In genomic region chr2:113077921-113078320, GRCh38 we compare ENCODE assay signal across 17 cellular contexts. TPM values are rescaled to one million over a fixed set of nuclear protein-coding genes. Genes with fewer than 3 reads are reported as not detected.
DNase-seq lines count a peak whose midpoint lies in the region; ATAC-seq, FAIRE-seq and TF ChIP-seq lines count a peak whose summit lies in the region.
"Had no signal": no experiment of that assay in that cellular context is flagged by ENCODE, and none has a peak within 500 bp of the region (broad histone marks: within the 10 kb centered on the region; RNA-seq: fewer than 3 reads in every experiment).

No MANE protein-coding gene starts in this region.

- H3K4me1 Mint-ChIP-seq in astrocyte (ENCODE audit: low read depth, unreplicated experiment) = peaks cover 2% of the 10 kb centered on the region
- H3K4me1 Mint-ChIP-seq: activated B cell treated with CpG ODN at 0.5 μM for 24 hours had no signal

- no peak for DNase-seq in HCT116 (ENCODE audit: low read depth, low spot score)
- DNase-seq in astrocyte (ENCODE audit: low read depth) = peak; percentile 32
- no peak for DNase-seq in HepG2 (ENCODE audit: low spot score)
- DNase-seq in upper lobe of right lung = no peak
- no peak for DNase-seq in brain microvascular endothelial cell
- DNase-seq: activated B cell treated with CpG ODN at 0.5 μM for 24 hours; activated CD8-positive, alpha-beta memory T cell treated with anti-CD3 and anti-CD28 coated beads, Interleukin-2, amount 10 ng/mL, durations not matched to agents 7 days and 5 days; activated naive CD4-positive, alpha-beta T cell treated with anti-CD3 and anti-CD28 coated beads, Interleukin-2, amount 10 ng/mL, durations not matched to agents 7 days and 5 days; C1 segment of cervical spinal cord; effector CD8-positive, alpha-beta T cell; immature natural killer cell; stimulated activated CD4-positive, alpha-beta T cell treated with anti-CD3 and anti-CD28 coated beads, Interleukin-12 subunit alpha, Interleukin-12 subunit beta, amount 100 ng/mL, for 4 hours had no signal

- no peaks in the 10 kb centered on the region for H3K9me2 ChIP-seq in HCT116 (ENCODE audit: insufficient read depth)

- no TSS peak for BruUV-seq in HCT116 (replicated peaks; lab: Mats Ljungman, UMichigan)
- BruUV-seq in HepG2 (replicated peaks; lab: Mats Ljungman, UMichigan) = no TSS peak

- TF ChIP-seq CTCF in HCT116 (IDR thresholded peaks at IDR 0.05 in 2 of 3, conservative IDR thresholded peaks at IDR 0.05 in 1 of 3; ENCODE audit: borderline replicate concordance in 1 of 3, insufficient read depth in 1 of 3, low read depth in 2 of 3, low read length in 2 of 3) = no peak
- TF ChIP-seq CTCF in astrocyte (IDR thresholded peaks at IDR 0.05; ENCODE audit: insufficient read depth, low read depth, low read length) = no peak
- TF ChIP-seq CTCF in HepG2 (CRISPR knock-in tag; IDR thresholded peaks at IDR 0.05) = no peak
- TF ChIP-seq CTCF in upper lobe of right lung (IDR thresholded peaks at IDR 0.05) = no peak
- TF ChIP-seq CTCF in brain microvascular endothelial cell (IDR thresholded peaks at IDR 0.05; ENCODE audit: low read depth, low read length, missing control alignments) = no peak

- no peak for TF ChIP-seq RAD21 in HCT116 (IDR thresholded peaks at IDR 0.05; ENCODE audit: low read depth)
- TF ChIP-seq RAD21 in HepG2 (CRISPR knock-in tag; IDR thresholded peaks at IDR 0.05) = no peak

- no peak overlapping the region for H3K4me3 Mint-ChIP-seq in astrocyte (ENCODE audit: unreplicated experiment)
- H3K4me3 Mint-ChIP-seq: activated B cell treated with CpG ODN at 0.5 μM for 24 hours; activated CD8-positive, alpha-beta memory T cell treated with anti-CD3 and anti-CD28 coated beads, Interleukin-2, amount 10 ng/mL, durations not matched to agents 7 days and 5 days; activated naive CD4-positive, alpha-beta T cell treated with anti-CD3 and anti-CD28 coated beads, Interleukin-2, amount 10 ng/mL, durations not matched to agents 7 days and 5 days; immature natural killer cell had no signal

- TF ChIP-seq POLR2A in HCT116 (IDR thresholded peaks at IDR 0.05; ENCODE audit: borderline replicate concordance, extremely low read depth, insufficient read depth, insufficient read length) (no peak), HepG2 (IDR thresholded peaks at IDR 0.05; ENCODE audit: insufficient read depth in 1 of 2, low read depth in 2 of 2, low read length in 2 of 2) (no peak)

- no peaks in the 10 kb centered on the region for H4K20me1 ChIP-seq in HCT116 (ENCODE audit: insufficient read depth)
- no peaks in the 10 kb centered on the region for H4K20me1 ChIP-seq in astrocyte (ENCODE audit: insufficient read depth, low read length)
- no peaks in the 10 kb centered on the region for H4K20me1 ChIP-seq in HepG2 (ENCODE audit: insufficient read depth, low read length)

- intact Hi-C loops in HCT116 (cut with micrococcal nuclease) (no loop called here), HepG2 (cut with micrococcal nuclease; ENCODE audit: unreplicated experiment) (no loop called here), upper lobe of right lung (cut with DNase I) (no loop called here)

- RAD21 ChIA-PET in HCT116 (lab: Charles Lee; ENCODE audit: low non-redundant PET in 1 of 2, low total read pairs in 2 of 2, uncharacterized antibody in 2 of 2, unreplicated experiment in 2 of 2) = no interaction called here

- H3K9me3 ChIP-seq in HCT116 (ENCODE audit: control insufficient read depth in 1 of 2, insufficient read depth in 1 of 2, low read depth in 1 of 2, low read length in 2 of 2) (no peaks in the 10 kb centered on the region), astrocyte (ENCODE audit: insufficient read depth, low read depth, low read length) (no peaks in the 10 kb centered on the region), HepG2 (ENCODE audit: low read length) (no peaks in the 10 kb centered on the region), upper lobe of right lung (no peaks in the 10 kb centered on the region)

- H3K36me3 ChIP-seq in HCT116 (ENCODE audit: control insufficient read depth in 1 of 2, insufficient read depth in 2 of 2, low read length in 2 of 2) = no peaks in the 10 kb centered on the region
- H3K36me3 ChIP-seq in astrocyte (ENCODE audit: insufficient read depth, low read length) = no peaks in the 10 kb centered on the region
- no peaks in the 10 kb centered on the region for H3K36me3 ChIP-seq in HepG2 (replicated peaks in 1 of 2; ENCODE audit: control insufficient read depth in 1 of 2, insufficient read depth in 2 of 2, low read length in 2 of 2)
- H3K36me3 ChIP-seq in upper lobe of right lung = no peaks in the 10 kb centered on the region
- no peaks in the 10 kb centered on the region for H3K36me3 ChIP-seq in brain microvascular endothelial cell (replicated peaks)

- no peaks in the 10 kb centered on the region for H3K79me2 ChIP-seq in HCT116 (ENCODE audit: insufficient read depth, low read length)
- H3K79me2 ChIP-seq in astrocyte (ENCODE audit: insufficient read depth, low read length) = no peaks in the 10 kb centered on the region
- no peaks in the 10 kb centered on the region for H3K79me2 ChIP-seq in HepG2 (ENCODE audit: insufficient read depth, low read length)
- H3K79me2 ChIP-seq: parathyroid adenoma had no signal

- POLR2A ChIA-PET in HCT116 (lab: Charles Lee) (interaction anchor here (0.5 to 3.3 kb wide), 2 partner anchors 85 to 121 kb away, joined by 3 to 9 read pairs; no protein-coding TSS in a partner anchor), HepG2 (lab: Yijun Ruan, JAX) (no interaction called here)

- no peaks in the 10 kb centered on the region for H3K9me3 Mint-ChIP-seq in astrocyte (ENCODE audit: unreplicated experiment)
- H3K9me3 Mint-ChIP-seq: activated B cell treated with CpG ODN at 0.5 μM for 24 hours; activated naive CD4-positive, alpha-beta T cell treated with anti-CD3 and anti-CD28 coated beads, Interleukin-2, amount 10 ng/mL, durations not matched to agents 7 days and 5 days; immature natural killer cell had no signal

- H3K4me1 ChIP-seq in HCT116 (ENCODE audit: control insufficient read depth in 1 of 2, insufficient read depth in 2 of 2, low read length in 2 of 2) (peaks cover 12 to 26% of the 10 kb centered on the region in 2 experiments), astrocyte (ENCODE audit: insufficient read depth, low read length) (no peaks in the 10 kb centered on the region), HepG2 (ENCODE audit: insufficient read depth, low read length) (peaks cover 14% of the 10 kb centered on the region; the same call in 1 of the 2 replicates), upper lobe of right lung (peaks cover 7% of the 10 kb centered on the region)
- H3K4me1 ChIP-seq: parathyroid adenoma had no signal

- no peaks in the 10 kb centered on the region for H3K36me3 Mint-ChIP-seq in astrocyte (ENCODE audit: low read depth, unreplicated experiment)
- H3K36me3 Mint-ChIP-seq: activated CD8-positive, alpha-beta memory T cell treated with anti-CD3 and anti-CD28 coated beads, Interleukin-2, amount 10 ng/mL, durations not matched to agents 7 days and 5 days; activated naive CD4-positive, alpha-beta T cell treated with anti-CD3 and anti-CD28 coated beads, Interleukin-2, amount 10 ng/mL, durations not matched to agents 7 days and 5 days; immature natural killer cell had no signal

- H3K27ac ChIP-seq in HCT116 (ENCODE audit: low read depth, low read length) (no peak overlapping the region), astrocyte (ENCODE audit: low read depth, low read length) (no peak overlapping the region), HepG2 (ENCODE audit: extremely low read length, insufficient read depth, low read length) (no peak overlapping the region), upper lobe of right lung (peak overlapping the region; percentile 17), brain microvascular endothelial cell (no peak overlapping the region)
- H3K27ac ChIP-seq: parathyroid adenoma had no signal

- H3K9ac ChIP-seq in HCT116 (ENCODE audit: low read length) (no peak overlapping the region), astrocyte (ENCODE audit: low read length) (no peak overlapping the region), HepG2 (ENCODE audit: insufficient read depth, low read depth, low read length) (no peak overlapping the region)
- H3K9ac ChIP-seq: parathyroid adenoma had no signal

- H3K4me2 ChIP-seq in HCT116 (ENCODE audit: low read length) (peak overlapping the region; percentile 48), astrocyte (ENCODE audit: low read length) (no peak overlapping the region), HepG2 (ENCODE audit: low read depth, low read length) (no peak overlapping the region)

- peaks cover 48% of the 10 kb centered on the region for H3K27me3 Mint-ChIP-seq in astrocyte (ENCODE audit: low read depth, unreplicated experiment)
- H3K27me3 Mint-ChIP-seq: activated CD8-positive, alpha-beta memory T cell treated with anti-CD3 and anti-CD28 coated beads, Interleukin-2, amount 10 ng/mL, durations not matched to agents 7 days and 5 days had no signal

- ATAC-seq in HCT116 = peak; percentile 39; the same call in 1 of the 2 replicates
- no peak for ATAC-seq in HepG2
- ATAC-seq in upper lobe of right lung = no peak
- no peak for ATAC-seq in HG02623 (IDR thresholded peaks at IDR 0.05; ENCODE audit: unreplicated experiment)
- no peak for ATAC-seq in HG03460 (IDR thresholded peaks at IDR 0.05; ENCODE audit: unreplicated experiment)
- ATAC-seq: activated CD8-positive, alpha-beta memory T cell treated with anti-CD3 and anti-CD28 coated beads, Interleukin-2, amount 10 ng/mL, durations not matched to agents 7 days and 5 days; SK-N-SH treated with all-trans-retinoic acid at 6 μM for 48 hours had no signal

- H3K27ac Mint-ChIP-seq in astrocyte (ENCODE audit: unreplicated experiment) = no peak overlapping the region
- H3K27ac Mint-ChIP-seq: activated B cell treated with CpG ODN at 0.5 μM for 24 hours; activated CD8-positive, alpha-beta memory T cell treated with anti-CD3 and anti-CD28 coated beads, Interleukin-2, amount 10 ng/mL, durations not matched to agents 7 days and 5 days; activated naive CD4-positive, alpha-beta T cell treated with anti-CD3 and anti-CD28 coated beads, Interleukin-2, amount 10 ng/mL, durations not matched to agents 7 days and 5 days; immature natural killer cell had no signal

- WGBS in HepG2 (ENCODE audit: low lambda C conversion rate) = 0% methylated on average over 1 of the region's 1 CpG

- in situ Hi-C loops in HepG2 (cut with HindIII; ENCODE audit: extremely low pct_ligation_motif_present, low pct_unique_long_range_greater_than_20kb) = no loop called here
- in situ Hi-C loops in brain microvascular endothelial cell (cut with HindIII; ENCODE audit: low pct_ligation_motif_present, low sequenced_read_pairs) = no loop called here

- no peak for FAIRE-seq in astrocyte (lab: Jason Lieb, UNC)
- no peak for FAIRE-seq in HepG2 (lab: Jason Lieb, UNC)

- H3K27me3 ChIP-seq in HCT116 (ENCODE audit: insufficient read depth, low read length) = no peaks in the 10 kb centered on the region
- peaks cover 20% of the 10 kb centered on the region for H3K27me3 ChIP-seq in astrocyte (ENCODE audit: insufficient read depth, low read length)
- H3K27me3 ChIP-seq in HepG2 (ENCODE audit: control insufficient read depth in 1 of 2, insufficient read depth in 2 of 2, low read length in 2 of 2) = peaks cover 2 to 17% of the 10 kb centered on the region in 2 experiments; a peak in 3 of 5 replicates
- no peaks in the 10 kb centered on the region for H3K27me3 ChIP-seq in upper lobe of right lung
- H3K27me3 ChIP-seq in brain microvascular endothelial cell (replicated peaks) = peaks cover 3% of the 10 kb centered on the region

- H3K4me3 ChIP-seq in HCT116 (replicated peaks in 1 of 2; ENCODE audit: low read depth in 1 of 2, low read length in 2 of 2) (no peak overlapping the region), astrocyte (ENCODE audit: insufficient read depth, low read depth, low read length) (no peak overlapping the region), HepG2 (replicated peaks in 1 of 3; ENCODE audit: insufficient read depth in 1 of 3, low read depth in 2 of 3, low read length in 3 of 3) (no peak overlapping the region), upper lobe of right lung (no peak overlapping the region), brain microvascular endothelial cell (ENCODE audit: low read depth, low read length) (no peak overlapping the region)

- CTCF ChIA-PET in HCT116 (lab: Charles Lee) (interaction anchor here (0.8 to 2.4 kb wide), 7 partner anchors 10 to 126 kb away, joined by 3 to 16 read pairs (median 5); partner anchors contain the start of gene IL1F10), HepG2 (lab: Yijun Ruan, JAX; ENCODE audit: low intra/inter-chr PET ratio, low total read pairs) (no interaction called here)

- H2AFZ ChIP-seq in HCT116 (ENCODE audit: low read depth, low read length, poor library complexity, severe bottlenecking) = no peak overlapping the region
- H2AFZ ChIP-seq in astrocyte (ENCODE audit: low read depth, low read length) = no peak overlapping the region
- H2AFZ ChIP-seq in HepG2 (ENCODE audit: low read length) = no peak overlapping the region
- H2AFZ ChIP-seq: parathyroid adenoma had no signal

- TF ChIP-seq EP300 in HepG2 (IDR thresholded peaks at IDR 0.05; ENCODE audit: low read depth in 2 of 2, low read length in 2 of 2) = no peak
- no peak for TF ChIP-seq EP300 in HepG2 (CRISPR knock-in tag; IDR thresholded peaks at IDR 0.05; ENCODE audit: borderline replicate concordance)

RNA-seq across cellular contexts. Expression of gene IL1F10, which starts 10.2 kb away (rescaled TPM):
- total RNA-seq in HCT116 (2021; ENCODE audit: unreplicated experiment) = not detected
- polyA plus RNA-seq in HCT116 (2012) = not detected in 2 replicates
- not detected in 2 replicates for total RNA-seq in astrocyte
- not detected in 2 replicates for total RNA-seq in HepG2 (2016; rRNA removed; fragmentation: Illumina TruSeq; extraction: Trizol)
- not detected in 2 replicates for total RNA-seq in HepG2 (2016; cell fraction: cytosol; rRNA removed; fragmentation: Illumina TruSeq; extraction: Trizol; ENCODE audit: low read depth)
- total RNA-seq in HepG2 (2016; cell fraction: insoluble cytoplasmic fraction; rRNA removed; fragmentation: Illumina TruSeq; extraction: Trizol) = not detected in 2 replicates
- not detected in 2 replicates for total RNA-seq in HepG2 (2016; cell fraction: membrane; rRNA removed; fragmentation: Illumina TruSeq; extraction: Trizol)
- not detected in 2 replicates for total RNA-seq in HepG2 (2016; cell fraction: nucleus; rRNA removed; fragmentation: Illumina TruSeq; extraction: Trizol)
- not detected in 2 replicates for polyA plus RNA-seq in HepG2 (2011; rRNA removed)
- polyA plus RNA-seq in HepG2 (2011; cell fraction: cytosol; rRNA removed) = not detected in 2 replicates
- polyA plus RNA-seq in HepG2 (2011; cell fraction: nucleus; rRNA removed) = not detected in 2 replicates
- not detected in 2 replicates for polyA plus RNA-seq in HepG2 (2012)
- not detected in 2 replicates for polyA plus RNA-seq in HepG2 (2016; cell fraction: cytosol; fragmentation: Illumina TruSeq; extraction: Trizol; ENCODE audit: low read depth)
- polyA plus RNA-seq in HepG2 (2016; cell fraction: insoluble cytoplasmic fraction; fragmentation: Illumina TruSeq; extraction: Trizol; ENCODE audit: low read depth) = not detected in 2 replicates
- not detected in 2 replicates for polyA plus RNA-seq in HepG2 (2016; cell fraction: membrane; fragmentation: Illumina TruSeq; extraction: Trizol; ENCODE audit: low read depth)
- polyA plus RNA-seq in HepG2 (2016; cell fraction: nucleus; fragmentation: Illumina TruSeq; extraction: Trizol; ENCODE audit: insufficient read depth, low read depth) = not detected in 2 replicates
- polyA minus RNA-seq in HepG2 (2011; rRNA and poly(A)+ RNA removed; ENCODE audit: low replicate concordance) = not detected in 2 replicates
- not detected in 2 replicates for polyA minus RNA-seq in HepG2 (2011; cell fraction: cytosol; rRNA and poly(A)+ RNA removed)
- polyA minus RNA-seq in HepG2 (2011; cell fraction: nucleus; rRNA and poly(A)+ RNA removed) = not detected in 2 replicates
- not detected for total RNA-seq in upper lobe of right lung
- total RNA-seq: activated B cell treated with CpG ODN at 0.5 μM for 24 hours; activated CD8-positive, alpha-beta memory T cell treated with anti-CD3 and anti-CD28 coated beads, Interleukin-2, amount 10 ng/mL, durations not matched to agents 7 days and 5 days; mononuclear cell had no signal
- polyA plus RNA-seq: immature natural killer cell had no signal

RNA-seq across cellular contexts. Expression of gene IL36RN, which starts 18.9 kb away (rescaled TPM):
- not detected for total RNA-seq in HCT116 (2021; ENCODE audit: unreplicated experiment)
- polyA plus RNA-seq in HCT116 (2012) = not detected in 2 replicates
- total RNA-seq in astrocyte = 0.14 TPM in 1 of 2 replicates, not detected in the other
- not detected in 2 replicates for total RNA-seq in HepG2 (2016; rRNA removed; fragmentation: Illumina TruSeq; extraction: Trizol)
- total RNA-seq in HepG2 (2016; cell fraction: cytosol; rRNA removed; fragmentation: Illumina TruSeq; extraction: Trizol; ENCODE audit: low read depth) = not detected in 2 replicates
- total RNA-seq in HepG2 (2016; cell fraction: insoluble cytoplasmic fraction; rRNA removed; fragmentation: Illumina TruSeq; extraction: Trizol) = not detected in 2 replicates
- total RNA-seq in HepG2 (2016; cell fraction: membrane; rRNA removed; fragmentation: Illumina TruSeq; extraction: Trizol) = not detected in 2 replicates
- not detected in 2 replicates for total RNA-seq in HepG2 (2016; cell fraction: nucleus; rRNA removed; fragmentation: Illumina TruSeq; extraction: Trizol)
- not detected in 2 replicates for polyA plus RNA-seq in HepG2 (2011; rRNA removed)
- not detected in 2 replicates for polyA plus RNA-seq in HepG2 (2011; cell fraction: cytosol; rRNA removed)
- not detected in 2 replicates for polyA plus RNA-seq in HepG2 (2011; cell fraction: nucleus; rRNA removed)
- polyA plus RNA-seq in HepG2 (2012) = not detected in 2 replicates
- not detected in 2 replicates for polyA plus RNA-seq in HepG2 (2016; cell fraction: cytosol; fragmentation: Illumina TruSeq; extraction: Trizol; ENCODE audit: low read depth)
- polyA plus RNA-seq in HepG2 (2016; cell fraction: insoluble cytoplasmic fraction; fragmentation: Illumina TruSeq; extraction: Trizol; ENCODE audit: low read depth) = not detected in 2 replicates
- not detected in 2 replicates for polyA plus RNA-seq in HepG2 (2016; cell fraction: membrane; fragmentation: Illumina TruSeq; extraction: Trizol; ENCODE audit: low read depth)
- polyA plus RNA-seq in HepG2 (2016; cell fraction: nucleus; fragmentation: Illumina TruSeq; extraction: Trizol; ENCODE audit: insufficient read depth, low read depth) = not detected in 2 replicates
- not detected in 2 replicates for polyA minus RNA-seq in HepG2 (2011; rRNA and poly(A)+ RNA removed; ENCODE audit: low replicate concordance)
- polyA minus RNA-seq in HepG2 (2011; cell fraction: cytosol; rRNA and poly(A)+ RNA removed) = not detected in 2 replicates
- polyA minus RNA-seq in HepG2 (2011; cell fraction: nucleus; rRNA and poly(A)+ RNA removed) = not detected in 2 replicates
- not detected for total RNA-seq in upper lobe of right lung
- total RNA-seq: activated B cell treated with CpG ODN at 0.5 μM for 24 hours; activated CD8-positive, alpha-beta memory T cell treated with anti-CD3 and anti-CD28 coated beads, Interleukin-2, amount 10 ng/mL, durations not matched to agents 7 days and 5 days; mononuclear cell had no signal
- polyA plus RNA-seq: immature natural killer cell had no signal

RNA-seq across cellular contexts. Expression of gene IL36B, which starts 25.3 kb away (rescaled TPM):
- total RNA-seq in HCT116 (2021; ENCODE audit: unreplicated experiment) (not detected), astrocyte (not detected in 2 replicates), HepG2 (2016; rRNA removed; fragmentation: Illumina TruSeq; extraction: Trizol) (not detected in 2 replicates), upper lobe of right lung (not detected)
- polyA plus RNA-seq in HCT116 (2012) = not detected in 2 replicates
- not detected in 2 replicates for total RNA-seq in HepG2 (2016; cell fraction: cytosol; rRNA removed; fragmentation: Illumina TruSeq; extraction: Trizol; ENCODE audit: low read depth)
- not detected in 2 replicates for total RNA-seq in HepG2 (2016; cell fraction: insoluble cytoplasmic fraction; rRNA removed; fragmentation: Illumina TruSeq; extraction: Trizol)
- total RNA-seq in HepG2 (2016; cell fraction: membrane; rRNA removed; fragmentation: Illumina TruSeq; extraction: Trizol) = not detected in 2 replicates
- not detected in 2 replicates for total RNA-seq in HepG2 (2016; cell fraction: nucleus; rRNA removed; fragmentation: Illumina TruSeq; extraction: Trizol)
- polyA plus RNA-seq in HepG2 (2011; rRNA removed) = not detected in 2 replicates
- polyA plus RNA-seq in HepG2 (2011; cell fraction: cytosol; rRNA removed) = not detected in 2 replicates
- polyA plus RNA-seq in HepG2 (2011; cell fraction: nucleus; rRNA removed) = not detected in 2 replicates
- not detected in 2 replicates for polyA plus RNA-seq in HepG2 (2012)
- not detected in 2 replicates for polyA plus RNA-seq in HepG2 (2016; cell fraction: cytosol; fragmentation: Illumina TruSeq; extraction: Trizol; ENCODE audit: low read depth)
- not detected in 2 replicates for polyA plus RNA-seq in HepG2 (2016; cell fraction: insoluble cytoplasmic fraction; fragmentation: Illumina TruSeq; extraction: Trizol; ENCODE audit: low read depth)
- polyA plus RNA-seq in HepG2 (2016; cell fraction: membrane; fragmentation: Illumina TruSeq; extraction: Trizol; ENCODE audit: low read depth) = not detected in 2 replicates
- not detected in 2 replicates for polyA plus RNA-seq in HepG2 (2016; cell fraction: nucleus; fragmentation: Illumina TruSeq; extraction: Trizol; ENCODE audit: insufficient read depth, low read depth)
- not detected in 2 replicates for polyA minus RNA-seq in HepG2 (2011; rRNA and poly(A)+ RNA removed; ENCODE audit: low replicate concordance)
- polyA minus RNA-seq in HepG2 (2011; cell fraction: cytosol; rRNA and poly(A)+ RNA removed) = not detected in 2 replicates
- polyA minus RNA-seq in HepG2 (2011; cell fraction: nucleus; rRNA and poly(A)+ RNA removed) = not detected in 2 replicates
- total RNA-seq: activated B cell treated with CpG ODN at 0.5 μM for 24 hours; activated CD8-positive, alpha-beta memory T cell treated with anti-CD3 and anti-CD28 coated beads, Interleukin-2, amount 10 ng/mL, durations not matched to agents 7 days and 5 days; mononuclear cell had no signal
- polyA plus RNA-seq: immature natural killer cell had no signal

RNA-seq across cellular contexts. Expression of gene IL1RN, which starts 49.5 kb away (rescaled TPM):
- total RNA-seq in HCT116 (2021; ENCODE audit: unreplicated experiment) (0.25 TPM), astrocyte (not detected in 2 replicates), HepG2 (2016; rRNA removed; fragmentation: Illumina TruSeq; extraction: Trizol) (21.1 and 21.2 TPM in 2 replicates), upper lobe of right lung (41.7 TPM)
- polyA plus RNA-seq in HCT116 (2012) = 0.25 and 0.26 TPM in 2 replicates
- total RNA-seq in HepG2 (2016; cell fraction: cytosol; rRNA removed; fragmentation: Illumina TruSeq; extraction: Trizol; ENCODE audit: low read depth) = 6.3 and 8.3 TPM in 2 replicates
- total RNA-seq in HepG2 (2016; cell fraction: insoluble cytoplasmic fraction; rRNA removed; fragmentation: Illumina TruSeq; extraction: Trizol) = 21.0 and 24.7 TPM in 2 replicates
- total RNA-seq in HepG2 (2016; cell fraction: membrane; rRNA removed; fragmentation: Illumina TruSeq; extraction: Trizol) = 18.1 and 19.8 TPM in 2 replicates
- 16.3 and 16.9 TPM in 2 replicates for total RNA-seq in HepG2 (2016; cell fraction: nucleus; rRNA removed; fragmentation: Illumina TruSeq; extraction: Trizol)
- polyA plus RNA-seq in HepG2 (2011; rRNA removed) = 101 and 142 TPM in 2 replicates
- polyA plus RNA-seq in HepG2 (2011; cell fraction: cytosol; rRNA removed) = 92.3 and 115 TPM in 2 replicates
- polyA plus RNA-seq in HepG2 (2011; cell fraction: nucleus; rRNA removed) = 29.8 and 45.4 TPM in 2 replicates
- polyA plus RNA-seq in HepG2 (2012) = 96.1 and 98.3 TPM in 2 replicates
- polyA plus RNA-seq in HepG2 (2016; cell fraction: cytosol; fragmentation: Illumina TruSeq; extraction: Trizol; ENCODE audit: low read depth) = 12.2 and 14.7 TPM in 2 replicates
- polyA plus RNA-seq in HepG2 (2016; cell fraction: insoluble cytoplasmic fraction; fragmentation: Illumina TruSeq; extraction: Trizol; ENCODE audit: low read depth) = 46.6 and 48.4 TPM in 2 replicates
- polyA plus RNA-seq in HepG2 (2016; cell fraction: membrane; fragmentation: Illumina TruSeq; extraction: Trizol; ENCODE audit: low read depth) = 32.1 and 33.8 TPM in 2 replicates
- polyA plus RNA-seq in HepG2 (2016; cell fraction: nucleus; fragmentation: Illumina TruSeq; extraction: Trizol; ENCODE audit: insufficient read depth, low read depth) = 23.4 and 24.9 TPM in 2 replicates
- polyA minus RNA-seq in HepG2 (2011; rRNA and poly(A)+ RNA removed; ENCODE audit: low replicate concordance) = 0.42 and 94.0 TPM in 2 replicates
- 35.5 and 37.1 TPM in 2 replicates for polyA minus RNA-seq in HepG2 (2011; cell fraction: cytosol; rRNA and poly(A)+ RNA removed)
- polyA minus RNA-seq in HepG2 (2011; cell fraction: nucleus; rRNA and poly(A)+ RNA removed) = 29.4 and 42.8 TPM in 2 replicates
- total RNA-seq: activated B cell treated with CpG ODN at 0.5 μM for 24 hours had no signal
